In genomic region chrX:4035874-4036273, GRCh38 we compare ENCODE assay signal across 1 cellular context.
A peak's percentile ranks its signal among the peaks of the same experiment; 100 is the strongest.
TF ChIP-seq lines count a peak whose summit lies in the region.

No MANE protein-coding gene starts in this region.

TF ChIP-seq in K562, 482 proteins besides CTCF, POLR2A, EP300 and RAD21 (continued from another document):
- TF ChIP-seq CHAMP1 (IDR thresholded peaks at IDR 0.05) (no peak), MAFG (tag; conservative IDR thresholded peaks at IDR 0.05) (0 out of 2 replicates have a peak, but pooled peaks have one; percentile 40)
TF ChIP-seq in K562: peak in this region for 2.
